17 cellular contexts compared by ENCODE assay signal in genomic region chr20:35235881-35236280, GRCh38. TPM values are rescaled to one million over a fixed set of nuclear protein-coding genes. Genes with fewer than 3 reads are reported as not detected.
DNase-seq lines count a peak whose midpoint lies in the region; ATAC-seq lines count a peak whose summit lies in the region.
"Had no signal": no experiment of that assay in that cellular context is flagged by ENCODE, and none has a peak within 500 bp of the region (broad histone marks: within the 10 kb centered on the region; RNA-seq: fewer than 3 reads in every experiment).

No MANE protein-coding gene starts in this region.

- no peak overlapping the region for H3K9ac ChIP-seq in neuronal stem cell (ENCODE audit: low read depth, low read length, poor library complexity)
- H3K9ac ChIP-seq: SK-N-SH had no signal

- no peak for ATAC-seq in GM19023 (IDR thresholded peaks at IDR 0.05; ENCODE audit: unreplicated experiment)
- ATAC-seq: Right ventricle myocardium inferior had no signal

- peak; percentile 11 for DNase-seq in DMS 273 (lab: John Stamatoyannopoulos, UW; ENCODE audit: unreplicated experiment)
- no peak for DNase-seq in DMS 273 treated with DMSO at 0.1 percent for 48 hours (lab: John Stamatoyannopoulos, UW)
- peak; percentile 84 for DNase-seq in G401 (ENCODE audit: low spot score)
- peak; percentile 78 for DNase-seq in cerebellar cortex (ENCODE audit: low spot score)
- no peak for DNase-seq in neuronal stem cell (ENCODE audit: low spot score)
- no peak for DNase-seq in SIG-M5 treated with dmso at 0.1 percent for 504 hours (lab: John Stamatoyannopoulos, UW; ENCODE audit: unreplicated experiment)
- no peak for DNase-seq in activated CD4-positive, alpha-beta T cell treated with anti-CD3 and anti-CD28 coated beads for 1 hour
- DNase-seq: BE2C; CD4-positive, alpha-beta T cell; NCI-H146; NCI-H748 treated with DMSO at 0.1 percent for 48 hours; SK-N-SH had no signal

- no peak overlapping the region for H2AFZ ChIP-seq in neuronal stem cell (ENCODE audit: low read length)

- H4K8ac ChIP-seq in neuronal stem cell (ENCODE audit: low read depth, low read length), result no peak overlapping the region

- H2BK15ac ChIP-seq in neuronal stem cell (ENCODE audit: low read length), result no peak overlapping the region

- no peaks in the 10 kb centered on the region for H3K36me3 ChIP-seq in neuronal stem cell (replicated peaks in 1 of 2; ENCODE audit: control insufficient read depth in 2 of 2, insufficient read depth in 2 of 2, low read length in 2 of 2)
- H3K36me3 ChIP-seq: BE2C, HAP-1 had no signal

- H3K79me1 ChIP-seq in neuronal stem cell (ENCODE audit: low read depth, low read length), result no peaks in the 10 kb centered on the region

- H3K27me3 ChIP-seq in neuronal stem cell (ENCODE audit: control insufficient read depth in 3 of 3, insufficient read depth in 3 of 3, low read depth in 1 of 3, low read length in 3 of 3), result peaks cover 0 to 10% (median 0%) of the 10 kb centered on the region in 3 experiments
- H3K27me3 ChIP-seq: BE2C had no signal

- H3K27ac ChIP-seq in neuronal stem cell (replicated peaks; ENCODE audit: low read length), result no peak overlapping the region
- H3K27ac ChIP-seq: 22Rv1 had no signal

- in situ Hi-C loops in G401 (cut with HindIII; ENCODE audit: low sequenced_read_pairs), result no loop called here

- H3K14ac ChIP-seq in neuronal stem cell (ENCODE audit: low read length), result peak overlapping the region; percentile 41

- H3K23ac ChIP-seq in neuronal stem cell (ENCODE audit: low read depth, low read length, poor library complexity), result no peak overlapping the region

- H2BK5ac ChIP-seq in neuronal stem cell (ENCODE audit: low read length), result no peak overlapping the region

- no peak overlapping the region for H3K4me3 ChIP-seq in neuronal stem cell (ENCODE audit: low read length in 2 of 2)
- H3K4me3 ChIP-seq: HAP-1 had no signal

- H3K9me3 ChIP-seq in neuronal stem cell (replicated peaks in 1 of 2; ENCODE audit: control insufficient read depth in 2 of 2, insufficient read depth in 1 of 2, low read depth in 1 of 2, low read length in 2 of 2), result no peaks in the 10 kb centered on the region
- H3K9me3 ChIP-seq: BE2C, HAP-1, SK-N-SH had no signal

- H4K91ac ChIP-seq in neuronal stem cell (ENCODE audit: low read depth, low read length, poor library complexity), result no peak overlapping the region

- H2BK12ac ChIP-seq in neuronal stem cell (ENCODE audit: low read length), result no peak overlapping the region

- H3K18ac ChIP-seq in neuronal stem cell (ENCODE audit: low read length), result no peak overlapping the region

- H3K4me2 ChIP-seq in neuronal stem cell (ENCODE audit: insufficient read depth, low read length, poor library complexity, severe bottlenecking), result no peak overlapping the region
- H3K4me2 ChIP-seq: SK-N-SH had no signal

- no peak overlapping the region for H2BK120ac ChIP-seq in neuronal stem cell (ENCODE audit: low read depth, low read length)

- H2AK5ac ChIP-seq in neuronal stem cell (ENCODE audit: low read depth, low read length), result no peak overlapping the region

- H3K4me1 ChIP-seq in neuronal stem cell (ENCODE audit: control insufficient read depth in 2 of 2, insufficient read depth in 1 of 2, low read depth in 1 of 2, low read length in 2 of 2), result no peaks in the 10 kb centered on the region

- H3K4ac ChIP-seq in neuronal stem cell (ENCODE audit: low read length), result no peak overlapping the region

- no CpG with 5 or more reads among the region's 6 CpGs for WGBS in neuronal stem cell (ENCODE audit: extremely low coverage in 2 of 2, insufficient read length in 2 of 2, insufficient replicate concordance in 1 of 2), 2 donors

RNA-seq across cellular contexts. Expression of gene MMP24, which starts 9.4 kb away (rescaled TPM):
- 113 and 118 TPM in 2 replicates for total RNA-seq in G401 (2014; rRNA removed; shearing (Covaris generic))
- 0.43 TPM for polyA plus RNA-seq in neuronal stem cell (2013, experiment 1 of 2)
- 0.42 TPM for polyA plus RNA-seq in neuronal stem cell (2013, experiment 2 of 2)
- total RNA-seq: CD4-positive, alpha-beta T cell had no signal

RNA-seq across cellular contexts. Expression of gene MMP24OS, which starts 42.0 kb away (rescaled TPM):
- 8.6 and 10.7 TPM in 2 replicates for total RNA-seq in G401 (2014; rRNA removed; shearing (Covaris generic))
- polyA plus RNA-seq in neuronal stem cell (2013, experiment 1 of 2), result 33.2 TPM
- 34.0 TPM for polyA plus RNA-seq in neuronal stem cell (2013, experiment 2 of 2)

RNA-seq across cellular contexts. Expression of gene EIF6, which starts 48.7 kb away (rescaled TPM):
- total RNA-seq in G401 (2014; rRNA removed; shearing (Covaris generic)), result 147 and 164 TPM in 2 replicates
- 62.1 TPM for polyA plus RNA-seq in neuronal stem cell (2013, experiment 1 of 2)
- 63.4 TPM for polyA plus RNA-seq in neuronal stem cell (2013, experiment 2 of 2)

RNA-seq across cellular contexts. Expression of gene FAM83C, which starts 56.3 kb away (rescaled TPM):
- total RNA-seq in G401 (2014; rRNA removed; shearing (Covaris generic)), result not detected in 2 replicates
- polyA plus RNA-seq in neuronal stem cell (2013, experiment 1 of 2), result not detected
- polyA plus RNA-seq in neuronal stem cell (2013, experiment 2 of 2), result not detected
- total RNA-seq: CD4-positive, alpha-beta T cell; NCI-H460; Right ventricle myocardium inferior had no signal
- polyA plus RNA-seq: SK-N-SH had no signal

Comparison
In these comparisons a context has a peak if more than half of its experiments do, and no peak if none do; other contexts are left out.
1. DNase-seq: peak in DMS 273 (single experiment), G401 (single experiment) and cerebellar cortex (single experiment); none in DMS 273 treated with DMSO at 0.1 percent for 48 hours (single experiment), neuronal stem cell (single experiment), SIG-M5 treated with dmso at 0.1 percent for 504 hours (single experiment) and activated CD4-positive, alpha-beta T cell treated with anti-CD3 and anti-CD28 coated beads for 1 hour (single experiment).